9 cellular contexts compared by ENCODE assay signal in the genomic region with DNA sequence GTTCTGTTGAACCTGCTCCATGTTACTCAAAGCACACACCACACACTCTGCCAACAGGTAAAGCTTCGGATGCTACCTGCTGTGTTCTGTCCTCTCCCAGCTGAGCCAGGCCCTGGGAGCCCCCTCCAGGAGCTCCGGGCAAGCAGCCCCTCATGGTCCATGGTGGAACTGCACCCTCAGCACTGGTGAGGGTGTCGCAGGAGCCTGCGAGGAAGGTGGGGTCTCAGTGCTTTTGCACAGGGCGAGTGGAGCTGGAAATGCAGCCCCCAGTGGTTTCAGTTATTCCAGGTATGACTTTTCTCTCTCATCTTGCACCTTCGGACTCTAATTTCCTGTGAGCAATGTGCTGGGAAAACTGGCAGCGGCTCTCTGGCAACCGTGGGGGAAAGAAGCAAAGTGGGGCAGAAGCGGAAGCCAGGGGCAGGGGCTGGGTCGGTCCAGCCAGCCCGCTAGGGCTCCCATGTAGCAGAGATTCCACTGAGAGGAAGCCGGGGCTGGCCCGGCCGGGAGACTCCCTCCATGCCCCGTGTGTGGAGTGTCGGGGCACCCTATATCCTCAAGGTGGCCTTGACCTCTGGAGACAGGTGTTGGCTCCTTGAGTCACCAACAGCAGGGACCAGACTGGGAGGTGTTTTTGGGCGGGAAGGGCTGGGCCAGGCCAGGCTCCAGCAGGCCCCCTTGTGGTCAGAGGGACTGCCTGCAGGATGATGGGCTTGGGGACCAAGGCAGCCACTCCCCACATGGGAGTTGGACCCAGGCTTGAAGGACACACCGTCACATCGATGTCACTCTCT.
DNase-seq lines count a peak whose midpoint lies in the region; ATAC-seq, FAIRE-seq and TF ChIP-seq lines count a peak whose summit lies in the region.
"Had no signal": no experiment of that assay in that cellular context is flagged by ENCODE, and none has a peak within 500 bp of the region (broad histone marks: within the 10 kb centered on the region; RNA-seq: fewer than 3 reads in every experiment).

No MANE protein-coding gene starts in this region.

- H3K9ac ChIP-seq in K562 (ENCODE audit: insufficient read depth in 1 of 2, low read depth in 2 of 2, low read length in 2 of 2), result no peak overlapping the region

- CTCF ChIA-PET in Calu3 (lab: Charles Lee), result interaction anchor here (1.0 to 2.2 kb wide), 2 partner anchors 90 to 96 kb away, joined by 3 to 11 read pairs; no protein-coding TSS in a partner anchor
- CTCF ChIA-PET in K562 (lab: Yijun Ruan, JAX; ENCODE audit: low intra/inter-chr PET ratio), result interaction anchor here (0.7 to 5.0 kb wide), 3 partner anchors 94 to 273 kb away, joined by 3 to 80 read pairs (median 5); partner anchors contain the start of gene AQP3

- no peaks in the 10 kb centered on the region for H3K9me1 ChIP-seq in K562 (ENCODE audit: control insufficient read depth, insufficient read depth, low read length)

- H3K36me3 ChIP-seq in SJCRH30 (no peaks in the 10 kb centered on the region), K562 (ENCODE audit: control insufficient read depth, insufficient read depth, low read length) (no peaks in the 10 kb centered on the region)

- H3K79me2 ChIP-seq in K562 (ENCODE audit: control insufficient read depth, insufficient read depth, low read length), result no peaks in the 10 kb centered on the region

- H3K4me3 ChIP-seq in SJCRH30, result peak overlapping the region; percentile 46
- no peak overlapping the region for H3K4me3 ChIP-seq in K562

- peak; percentile 64 for ATAC-seq in HG02885 (IDR thresholded peaks at IDR 0.05; ENCODE audit: poor library complexity, unreplicated experiment)
- peak; percentile 92 for ATAC-seq in K562
- no peak for ATAC-seq in HG03196 (IDR thresholded peaks at IDR 0.05; ENCODE audit: unreplicated experiment)
- no peak for ATAC-seq in HG03565 (IDR thresholded peaks at IDR 0.05; ENCODE audit: unreplicated experiment)

- H3K36me3 Mint-ChIP-seq in Calu3 (ENCODE audit: insufficient read depth, unreplicated experiment), result no peaks in the 10 kb centered on the region

- peak overlapping the region; percentile 58; the same call in 1 of the 2 replicates for H2AFZ ChIP-seq in K562 (ENCODE audit: low read depth, low read length)

- H3K4me2 ChIP-seq in K562 (ENCODE audit: insufficient read depth, low read length), result peak overlapping the region; percentile 3; the same call in 1 of the 2 replicates

- no peak overlapping the region for H3K27ac ChIP-seq in SJCRH30
- H3K27ac ChIP-seq in K562 (ENCODE audit: extremely low read depth, low read depth, low read length), result no peak overlapping the region

- H3K27me3 ChIP-seq in SJCRH30 (no peaks in the 10 kb centered on the region), K562 (ENCODE audit: control insufficient read depth in 2 of 2, insufficient read depth in 2 of 2, low read length in 2 of 2) (no peaks in the 10 kb centered on the region)

- BruUV-seq in Calu3 (replicated peaks; lab: Mats Ljungman, UMichigan) (no TSS peak), K562 (replicated peaks; lab: Mats Ljungman, UMichigan) (no TSS peak)

- intact Hi-C loops in Calu3 (cut with micrococcal nuclease; ENCODE audit: unreplicated experiment), result no loop called here
- intact Hi-C loops in K562 (cut with micrococcal nuclease), result loop anchor here (5.0 to 10.0 kb wide), 2 partner anchors 42 to 245 kb away; partner anchors contain the start of gene NOL6

- H3K27ac Mint-ChIP-seq in Calu3 (ENCODE audit: unreplicated experiment), result no peak overlapping the region

- TF ChIP-seq RAD21 in K562 (CRISPR knock-in tag; conservative IDR thresholded peaks at IDR 0.05 in 1 of 2, IDR thresholded peaks at IDR 0.05 in 1 of 2), result peak; percentile 39 to 73

- peak; percentile 29 for TF ChIP-seq CTCF in Calu3 (IDR thresholded peaks at IDR 0.05; ENCODE audit: unreplicated experiment)
- TF ChIP-seq CTCF in K562 (IDR thresholded peaks at IDR 0.05 in 2 of 3, conservative IDR thresholded peaks at IDR 0.05 in 1 of 3; ENCODE audit: insufficient read depth in 2 of 3, low read depth in 1 of 3, low read length in 3 of 3), result peak; percentile 67 to 76 (median 72)

- H3K9me3 Mint-ChIP-seq in Calu3 (ENCODE audit: low read depth, unreplicated experiment), result peaks cover 3% of the 10 kb centered on the region

- in situ Hi-C loops in K562 (cut with MboI), result loop anchor here (5.0 kb wide), 1 partner anchor 92 kb away; no protein-coding TSS in a partner anchor

- H3K4me3 Mint-ChIP-seq in Calu3 (ENCODE audit: low read depth, unreplicated experiment), result peak overlapping the region; percentile 46

- WGBS in K562 (ENCODE audit: insufficient coverage, low coverage, missing lambda C conversion rate), result 23% methylated on average over 14 of the region's 19 CpGs

- no peak for TF ChIP-seq POLR2A in K562 (conservative IDR thresholded peaks at IDR 0.05)

- no peak for TF ChIP-seq EP300 in K562 (IDR thresholded peaks at IDR 0.05; ENCODE audit: low read length)

- no peaks in the 10 kb centered on the region for H4K20me1 ChIP-seq in K562 (replicated peaks; ENCODE audit: control insufficient read depth, insufficient read depth, low read length)

- H3K4me1 ChIP-seq in SJCRH30 (no peaks in the 10 kb centered on the region), K562 (replicated peaks in 1 of 2; ENCODE audit: control insufficient read depth in 2 of 2, insufficient read depth in 2 of 2, low read length in 2 of 2) (peaks cover 0 to 13% of the 10 kb centered on the region in 2 experiments; a peak in 2 of 5 replicates)

- no peaks in the 10 kb centered on the region for H3K4me1 Mint-ChIP-seq in Calu3 (ENCODE audit: low read depth, unreplicated experiment)

- POLR2A ChIA-PET in K562 (lab: Yijun Ruan, JAX), result no interaction called here

- FAIRE-seq in K562 (lab: Jason Lieb, UNC), result peak; percentile 64
- FAIRE-seq: islet of Langerhans had no signal

- H3K27me3 Mint-ChIP-seq in Calu3 (ENCODE audit: unreplicated experiment), result peaks cover 26% of the 10 kb centered on the region

- H3K9me3 ChIP-seq in SJCRH30 (replicated peaks) (peaks cover 3% of the 10 kb centered on the region; the same call in 1 of the 2 replicates), K562 (replicated peaks; ENCODE audit: control insufficient read depth, insufficient read depth, low read depth, low read length) (no peaks in the 10 kb centered on the region)

- DNase-seq in Calu3 (peak; percentile 63), SJCRH30 (peak; percentile 69 to 75), K562 (ENCODE audit: extremely low read depth in 1 of 4, low spot score in 3 of 4) (peak; percentile 37 to 72 (median 44)), medulla oblongata (ENCODE audit: extremely low spot score) (peak; percentile 9), HCEC 1CT (no peak)

TF ChIP-seq in K562, 482 proteins besides CTCF, POLR2A, EP300 and RAD21 (continues in another document):
- TF ChIP-seq, protein P1, sequence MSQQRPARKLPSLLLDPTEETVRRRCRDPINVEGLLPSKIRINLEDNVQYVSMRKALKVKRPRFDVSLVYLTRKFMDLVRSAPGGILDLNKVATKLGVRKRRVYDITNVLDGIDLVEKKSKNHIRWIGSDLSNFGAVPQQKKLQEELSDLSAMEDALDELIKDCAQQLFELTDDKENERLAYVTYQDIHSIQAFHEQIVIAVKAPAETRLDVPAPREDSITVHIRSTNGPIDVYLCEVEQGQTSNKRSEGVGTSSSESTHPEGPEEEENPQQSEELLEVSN (IDR thresholded peaks at IDR 0.05; ENCODE audit: borderline replicate concordance in 1 of 2, extremely low read depth in 1 of 2, insufficient read depth in 1 of 2, insufficient read length in 1 of 2, low read depth in 1 of 2, low read length in 1 of 2, poor library complexity in 1 of 2, severe bottlenecking in 1 of 2), result peak; percentile 49 to 67
- TF ChIP-seq TFAP4 (CRISPR knock-in tag; IDR thresholded peaks at IDR 0.05; ENCODE audit: borderline replicate concordance), result peak; percentile 38; the same call in 1 of the 2 replicates
- TF ChIP-seq LCOR (CRISPR knock-in tag; IDR thresholded peaks at IDR 0.05), result peak; percentile 71
- no peak for TF ChIP-seq SRF (CRISPR knock-in tag; IDR thresholded peaks at IDR 0.05)
- TF ChIP-seq CBFB (CRISPR knock-in tag; IDR thresholded peaks at IDR 0.05), result 0 out of 2 replicates have a peak, but pooled peaks have one; percentile 38
- TF ChIP-seq E2F3 (CRISPR knock-in tag; IDR thresholded peaks at IDR 0.05), result peak; percentile 78; the same call in 1 of the 2 replicates
- no peak for TF ChIP-seq NFYB (IDR thresholded peaks at IDR 0.05; ENCODE audit: extremely low read depth, insufficient read length)
- TF ChIP-seq CTBP1 (IDR thresholded peaks at IDR 0.05; ENCODE audit: borderline replicate concordance), result peak; percentile 57; the same call in 1 of the 2 replicates
- TF ChIP-seq RCOR1 (IDR thresholded peaks at IDR 0.05; ENCODE audit: borderline replicate concordance in 1 of 2, low read depth in 2 of 2, low read length in 2 of 2), result peak in 1 of 2 experiments; percentile 43; a peak in 1 of 4 replicates
- TF ChIP-seq ESRRA (IDR thresholded peaks at IDR 0.05; ENCODE audit: borderline replicate concordance, low read depth), result peak; percentile 58; the same call in 1 of the 2 replicates

Comparison
In these comparisons a context has a peak if more than half of its experiments do, and no peak if none do; other contexts are left out.
1. ATAC-seq: peak in HG02885 (single experiment) and K562 (single experiment); none in HG03196 (single experiment) and HG03565 (single experiment).